ENCODE assay signal across 7 cellular contexts in genomic region chr10:133379801-133380666, GRCh38. TPM values are rescaled to one million over a fixed set of nuclear protein-coding genes. Genes with fewer than 3 reads are reported as not detected.
DNase-seq lines count a peak whose midpoint lies in the region; ATAC-seq and TF ChIP-seq lines count a peak whose summit lies in the region.
"Had no signal": no experiment of that assay in that cellular context is flagged by ENCODE, and none has a peak within 500 bp of the region (broad histone marks: within the 10 kb centered on the region; RNA-seq: fewer than 3 reads in every experiment).

No MANE protein-coding gene starts in this region.

- no peaks in the 10 kb centered on the region for H4K20me1 ChIP-seq in mammary epithelial cell (ENCODE audit: insufficient read depth, low read length)
- H4K20me1 ChIP-seq in neural progenitor cell (ENCODE audit: low read depth), result peaks cover 6% of the 10 kb centered on the region

- no peak overlapping the region for H3K9ac ChIP-seq in mammary epithelial cell (ENCODE audit: insufficient read depth, low read length)
- peak overlapping the region; percentile 57 for H3K9ac ChIP-seq in neural progenitor cell

- H3F3A ChIP-seq in neural progenitor cell (ENCODE audit: low read depth), result peaks cover 6% of the 10 kb centered on the region

- H3K27me3 ChIP-seq in mammary epithelial cell (ENCODE audit: insufficient read depth, low read length), result no peaks in the 10 kb centered on the region
- H3K27me3 ChIP-seq in neural progenitor cell, result peaks cover 49% of the 10 kb centered on the region
- no peaks in the 10 kb centered on the region for H3K27me3 ChIP-seq in SJCRH30

- intact Hi-C loops in mammary epithelial cell (cut with micrococcal nuclease), result loop anchor here (2.0 kb wide), 1 partner anchor 15 kb away; the partner anchor contains the start of gene MTG1

- H3K27ac ChIP-seq in mammary epithelial cell (ENCODE audit: insufficient read depth, low read depth, low read length) (peak overlapping the region; percentile 10), neural progenitor cell (no peak overlapping the region), SJCRH30 (no peak overlapping the region)

- H3K4me1 Mint-ChIP-seq in neural progenitor cell, result peaks cover 11% of the 10 kb centered on the region

- peak overlapping the region; percentile 60 for H3K27ac Mint-ChIP-seq in neural progenitor cell

- H3K4me2 ChIP-seq in mammary epithelial cell (ENCODE audit: insufficient read depth, low read depth, low read length) (peak overlapping the region; percentile 73), neural progenitor cell (peak overlapping the region; percentile 90)

- H3K9me3 ChIP-seq in mammary epithelial cell (replicated peaks; ENCODE audit: insufficient read depth, low read length) (no peaks in the 10 kb centered on the region), neural progenitor cell (ENCODE audit: low read depth) (no peaks in the 10 kb centered on the region), SJCRH30 (replicated peaks) (no peaks in the 10 kb centered on the region)

- dilution Hi-C loops in mammary epithelial cell (cut with HindIII; ENCODE audit: low sequenced_read_pairs), result no loop called here

- no peaks in the 10 kb centered on the region for H3K36me3 ChIP-seq in mammary epithelial cell (ENCODE audit: insufficient read depth, low read length)
- H3K36me3 ChIP-seq in neural progenitor cell, result no peaks in the 10 kb centered on the region
- no peaks in the 10 kb centered on the region for H3K36me3 ChIP-seq in SJCRH30

- H2AFZ ChIP-seq in mammary epithelial cell (ENCODE audit: low read depth, low read length) (peak overlapping the region; percentile 83), neural progenitor cell (replicated peaks) (peak overlapping the region; percentile 54)

- H3K9me3 Mint-ChIP-seq in neural progenitor cell, result no peaks in the 10 kb centered on the region

- peaks cover 14% of the 10 kb centered on the region for H3K4me1 ChIP-seq in mammary epithelial cell (ENCODE audit: insufficient read depth, low read length)
- H3K4me1 ChIP-seq in neural progenitor cell, result peaks cover 4% of the 10 kb centered on the region
- H3K4me1 ChIP-seq in SJCRH30, result no peaks in the 10 kb centered on the region

- WGBS in mammary epithelial cell (ENCODE audit: low coverage, missing lambda C conversion rate), result 94% methylated on average over 30 of the region's 36 CpGs

- peak; percentile 7 for ATAC-seq in GM21423 (IDR thresholded peaks at IDR 0.05; ENCODE audit: unreplicated experiment)

- BruUV-seq in mammary epithelial cell (replicated peaks; lab: Mats Ljungman, UMichigan), result no TSS peak

- H3K4me3 ChIP-seq in mammary epithelial cell (replicated peaks in 1 of 3; ENCODE audit: insufficient read depth in 1 of 3, low read depth in 2 of 3, low read length in 3 of 3), result peak overlapping the region; percentile 38 to 57 (median 49)
- peak overlapping the region; percentile 81 for H3K4me3 ChIP-seq in neural progenitor cell
- H3K4me3 ChIP-seq in SJCRH30, result no peak overlapping the region

- H3K79me2 ChIP-seq in mammary epithelial cell (ENCODE audit: insufficient read depth, low read length), result no peaks in the 10 kb centered on the region
- no peaks in the 10 kb centered on the region for H3K79me2 ChIP-seq in neural progenitor cell (ENCODE audit: low read depth)

- DNase-seq in mammary epithelial cell, result no peak
- DNase-seq in neural progenitor cell (ENCODE audit: low spot score), result no peak
- DNase-seq in stimulated activated CD4-positive, alpha-beta T cell treated with anti-CD3 and anti-CD28 coated beads, Interleukin-2, amount 100 ng/mL, for 48 hours, result no peak
- DNase-seq in SJCRH30, result no peak
- DNase-seq in stimulated activated CD4-positive, alpha-beta T cell treated with anti-CD3 and anti-CD28 coated beads, Interleukin-1b, Interleukin-23, amount 100 ng/mL, for 48 hours, result no peak

- TF ChIP-seq CTCF in mammary epithelial cell (conservative IDR thresholded peaks at IDR 0.05 in 1 of 2, IDR thresholded peaks at IDR 0.05 in 1 of 2; ENCODE audit: extremely low read depth in 1 of 2, insufficient read depth in 1 of 2, low read depth in 1 of 2, low read length in 2 of 2) (no peak), neural progenitor cell (IDR thresholded peaks at IDR 0.05) (no peak)

- H3K4me3 Mint-ChIP-seq in neural progenitor cell, result peak overlapping the region; percentile 79

- CTCF ChIA-PET in mammary epithelial cell (lab: Charles Lee; ENCODE audit: low non-redundant PET), result no interaction called here

- H3K27me3 Mint-ChIP-seq in neural progenitor cell (ENCODE audit: insufficient read depth, low read depth), result peaks cover 12% of the 10 kb centered on the region

- no peaks in the 10 kb centered on the region for H3K36me3 Mint-ChIP-seq in neural progenitor cell

- in situ Hi-C loops in mammary epithelial cell (cut with MboI; ENCODE audit: low sequenced_read_pairs in 2 of 2), result no loop called here

RNA-seq across cellular contexts. Expression of gene PAOX, which starts 1.0 kb away (rescaled TPM):
- 1 to 10 TPM; 7.0 to 7.2 TPM for total RNA-seq in mammary epithelial cell
- 2.4 TPM for polyA plus RNA-seq in mammary epithelial cell
- polyA minus RNA-seq in mammary epithelial cell, result 2.1 TPM
- total RNA-seq in neural progenitor cell (ENCODE audit: low replicate concordance), result 4.6 and 8.2 TPM in 2 replicates
- total RNA-seq in SJCRH30 (2014; rRNA removed; shearing (Covaris generic)), result not detected in 2 replicates

RNA-seq across cellular contexts. Expression of gene ECHS1, which starts 6.9 kb away (rescaled TPM):
- total RNA-seq in mammary epithelial cell, result 10 to 100 TPM; 46.5 to 72.0 TPM
- polyA plus RNA-seq in mammary epithelial cell, result 64.8 TPM
- polyA minus RNA-seq in mammary epithelial cell, result 54.3 TPM
- 77.4 and 91.9 TPM in 2 replicates for total RNA-seq in neural progenitor cell (ENCODE audit: low replicate concordance)
- 63.6 and 65.7 TPM in 2 replicates for total RNA-seq in SJCRH30 (2014; rRNA removed; shearing (Covaris generic))

RNA-seq across cellular contexts. Expression of gene MTG1, which starts 13.9 kb away (rescaled TPM):
- total RNA-seq in mammary epithelial cell (10 to 100 TPM; 21.7 to 36.4 TPM), neural progenitor cell (ENCODE audit: low replicate concordance) (28.0 and 28.8 TPM in 2 replicates)
- 33.9 TPM for polyA plus RNA-seq in mammary epithelial cell
- 34.8 TPM for polyA minus RNA-seq in mammary epithelial cell
- total RNA-seq in SJCRH30 (2014; rRNA removed; shearing (Covaris generic)), result 21.7 and 26.4 TPM in 2 replicates

RNA-seq across cellular contexts. Expression of gene FUOM, which starts 22.2 kb away (rescaled TPM):
- total RNA-seq in mammary epithelial cell, result 10 to 100 TPM; 15.4 to 17.5 TPM
- polyA plus RNA-seq in mammary epithelial cell, result 19.0 TPM
- polyA minus RNA-seq in mammary epithelial cell, result 1.5 TPM
- total RNA-seq in neural progenitor cell (ENCODE audit: low replicate concordance), result 9.3 and 20.5 TPM in 2 replicates
- total RNA-seq in SJCRH30 (2014; rRNA removed; shearing (Covaris generic)), result not detected in 2 replicates

RNA-seq across cellular contexts. Expression of gene PRAP1, which starts 32.9 kb away (rescaled TPM):
- total RNA-seq in mammary epithelial cell (not detected), neural progenitor cell (ENCODE audit: low replicate concordance) (0.62 TPM in 1 of 2 replicates, not detected in the other)
- polyA plus RNA-seq in mammary epithelial cell, result not detected
- polyA minus RNA-seq in mammary epithelial cell, result not detected
- not detected in 2 replicates for total RNA-seq in SJCRH30 (2014; rRNA removed; shearing (Covaris generic))
- total RNA-seq: M059J had no signal
